ENCODE assay signal across 8 cellular contexts in genomic region chr19:19320362-19321142, GRCh38. TPM values are rescaled to one million over a fixed set of nuclear protein-coding genes. Genes with fewer than 3 reads are reported as not detected.
DNase-seq lines count a peak whose midpoint lies in the region; ATAC-seq, FAIRE-seq and TF ChIP-seq lines count a peak whose summit lies in the region.

A gene with protein sequence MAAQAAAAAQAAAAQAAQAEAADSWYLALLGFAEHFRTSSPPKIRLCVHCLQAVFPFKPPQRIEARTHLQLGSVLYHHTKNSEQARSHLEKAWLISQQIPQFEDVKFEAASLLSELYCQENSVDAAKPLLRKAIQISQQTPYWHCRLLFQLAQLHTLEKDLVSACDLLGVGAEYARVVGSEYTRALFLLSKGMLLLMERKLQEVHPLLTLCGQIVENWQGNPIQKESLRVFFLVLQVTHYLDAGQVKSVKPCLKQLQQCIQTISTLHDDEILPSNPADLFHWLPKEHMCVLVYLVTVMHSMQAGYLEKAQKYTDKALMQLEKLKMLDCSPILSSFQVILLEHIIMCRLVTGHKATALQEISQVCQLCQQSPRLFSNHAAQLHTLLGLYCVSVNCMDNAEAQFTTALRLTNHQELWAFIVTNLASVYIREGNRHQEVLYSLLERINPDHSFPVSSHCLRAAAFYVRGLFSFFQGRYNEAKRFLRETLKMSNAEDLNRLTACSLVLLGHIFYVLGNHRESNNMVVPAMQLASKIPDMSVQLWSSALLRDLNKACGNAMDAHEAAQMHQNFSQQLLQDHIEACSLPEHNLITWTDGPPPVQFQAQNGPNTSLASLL (plus strand): TSS chr19:19320829. CDS start chr19:19320860, 31 bp downstream.
A gene with protein sequence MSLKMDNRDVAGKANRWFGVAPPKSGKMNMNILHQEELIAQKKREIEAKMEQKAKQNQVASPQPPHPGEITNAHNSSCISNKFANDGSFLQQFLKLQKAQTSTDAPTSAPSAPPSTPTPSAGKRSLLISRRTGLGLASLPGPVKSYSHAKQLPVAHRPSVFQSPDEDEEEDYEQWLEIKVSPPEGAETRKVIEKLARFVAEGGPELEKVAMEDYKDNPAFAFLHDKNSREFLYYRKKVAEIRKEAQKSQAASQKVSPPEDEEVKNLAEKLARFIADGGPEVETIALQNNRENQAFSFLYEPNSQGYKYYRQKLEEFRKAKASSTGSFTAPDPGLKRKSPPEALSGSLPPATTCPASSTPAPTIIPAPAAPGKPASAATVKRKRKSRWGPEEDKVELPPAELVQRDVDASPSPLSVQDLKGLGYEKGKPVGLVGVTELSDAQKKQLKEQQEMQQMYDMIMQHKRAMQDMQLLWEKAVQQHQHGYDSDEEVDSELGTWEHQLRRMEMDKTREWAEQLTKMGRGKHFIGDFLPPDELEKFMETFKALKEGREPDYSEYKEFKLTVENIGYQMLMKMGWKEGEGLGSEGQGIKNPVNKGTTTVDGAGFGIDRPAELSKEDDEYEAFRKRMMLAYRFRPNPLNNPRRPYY (minus strand): TSS chr19:19320509. CDS start chr19:19320496, 13 bp downstream.

- H3K4me3 Mint-ChIP-seq in progenitor cell of endocrine pancreas (ENCODE audit: low read depth) = peak within 1 kb of the TSS; percentile 94

- H3K27me3 ChIP-seq in left ventricle myocardium inferior (ENCODE audit: low read depth) = no peaks in the 10 kb centered on the region

- no peaks in the 10 kb centered on the region for H3K9me3 Mint-ChIP-seq in progenitor cell of endocrine pancreas (ENCODE audit: low read depth)

- peaks cover 70% of the 10 kb centered on the region for H3K4me1 ChIP-seq in left ventricle myocardium inferior

- peak within 1 kb of the TSS; percentile 100 for H3K4me3 ChIP-seq in left ventricle myocardium inferior

- no peaks in the 10 kb centered on the region for H3K9me3 ChIP-seq in left ventricle myocardium inferior (replicated peaks)

- H3K27me3 Mint-ChIP-seq in progenitor cell of endocrine pancreas = no peaks in the 10 kb centered on the region

- peak within 1 kb of the TSS; percentile 93 for H3K27ac ChIP-seq in left ventricle myocardium inferior (replicated peaks)

- TF ChIP-seq CTCF in left ventricle myocardium inferior (IDR thresholded peaks at IDR 0.05; ENCODE audit: borderline replicate concordance) (peak; percentile 64), progenitor cell of endocrine pancreas (IDR thresholded peaks at IDR 0.05; ENCODE audit: unreplicated experiment) (peak; percentile 32)

- H3K36me3 ChIP-seq in left ventricle myocardium inferior = peaks cover 33% of the 10 kb centered on the region

- peak within 1 kb of the TSS; percentile 100 for H3K27ac Mint-ChIP-seq in progenitor cell of endocrine pancreas

- peaks cover 9% of the 10 kb centered on the region for H3K4me1 Mint-ChIP-seq in progenitor cell of endocrine pancreas (ENCODE audit: low read depth)

- H3K36me3 Mint-ChIP-seq in progenitor cell of endocrine pancreas (ENCODE audit: insufficient read depth) = peaks cover 8% of the 10 kb centered on the region

- peak; percentile 95 for FAIRE-seq in GM12891 (lab: Jason Lieb, UNC)

- DNase-seq in GM12891 (ENCODE audit: insufficient read length, low spot score) (peak; percentile 95), NCI-H1436 (lab: John Stamatoyannopoulos, UW) (peak; percentile 90), T-helper 1 cell (peak; percentile 82 to 95 (median 89)), amniotic epithelial cell (ENCODE audit: low read depth) (peak; percentile 92), left ventricle myocardium inferior (peak; percentile 87), progenitor cell of endocrine pancreas (ENCODE audit: low spot score, unreplicated experiment) (peak; percentile 80), ureter (ENCODE audit: low spot score) (peak; percentile 89)

- intact Hi-C loops in left ventricle myocardium inferior (cut with micrococcal nuclease) = no loop called here

- ATAC-seq in HG02798 (IDR thresholded peaks at IDR 0.05; ENCODE audit: poor library complexity, unreplicated experiment) = peak; percentile 90

- TF ChIP-seq POLR2A in GM12891 (IDR thresholded peaks at IDR 0.05; ENCODE audit: low read depth, low read length) = peak; percentile 86

TF ChIP-seq in GM12891, 5 proteins besides CTCF, POLR2A, EP300 and RAD21:
- peak; percentile 71; the same call in 1 of the 2 replicates for TF ChIP-seq POU2F2 (IDR thresholded peaks at IDR 0.05; ENCODE audit: low read depth, low read length)
- no peak for TF ChIP-seq PAX5 (IDR thresholded peaks at IDR 0.05; ENCODE audit: insufficient read depth, low read length, severe bottlenecking)
- peak; percentile 79 for TF ChIP-seq TAF1 (IDR thresholded peaks at IDR 0.05; ENCODE audit: low read depth, low read length)
- peak; percentile 85 for TF ChIP-seq POLR2AphosphoS5 (IDR thresholded peaks at IDR 0.05; ENCODE audit: low read depth, low read length)
- TF ChIP-seq SPI1 (IDR thresholded peaks at IDR 0.05; ENCODE audit: low read depth, low read length) = no peak

RNA-seq across cellular contexts. Expression of the first gene that starts in this region (rescaled TPM):
- polyA plus RNA-seq in GM12891 (2012; ENCODE audit: low read depth, missing spikeins) = 17.0 TPM
- 33.0 TPM for total RNA-seq in left ventricle myocardium inferior
- 91.9 and 98.5 TPM in 2 replicates for total RNA-seq in progenitor cell of endocrine pancreas
- total RNA-seq in ureter = 87.4 TPM

RNA-seq across cellular contexts. Expression of the second gene that starts in this region (rescaled TPM):
- 36.4 TPM for polyA plus RNA-seq in GM12891 (2012; ENCODE audit: low read depth, missing spikeins)
- total RNA-seq in left ventricle myocardium inferior (44.7 TPM), progenitor cell of endocrine pancreas (86.0 and 95.6 TPM in 2 replicates), ureter (51.8 TPM)

Comparison
In these comparisons a context has a peak if more than half of its experiments do, and no peak if none do; other contexts are left out.
1. Peak in every context shown above with its lines: DNase-seq, ATAC-seq, H3K4me3 ChIP-seq and H3K27ac ChIP-seq.